Comparison of ENCODE assay signal across 9 cellular contexts in the genomic region with DNA sequence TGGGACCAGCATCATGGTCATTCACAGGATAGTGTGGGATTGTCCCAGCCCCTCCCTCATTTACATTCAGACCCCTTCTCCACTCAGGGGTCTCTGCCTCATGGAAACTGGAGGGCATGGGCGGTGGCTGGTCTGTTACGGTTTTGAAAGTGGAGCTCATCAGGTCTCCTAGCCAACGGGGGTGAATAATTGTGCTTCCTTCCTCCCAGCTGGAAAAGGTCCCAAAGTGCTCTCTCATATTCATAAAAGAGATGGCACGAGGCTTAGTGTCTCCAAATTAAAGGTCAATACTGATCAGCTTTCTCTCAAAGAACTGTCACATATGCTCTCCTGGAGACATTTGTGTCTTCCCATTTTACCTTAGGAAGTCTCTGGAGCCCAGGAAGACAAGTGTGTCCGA. TPM values are rescaled to one million over a fixed set of nuclear protein-coding genes. Genes with fewer than 3 reads are reported as not detected.
DNase-seq lines count a peak whose midpoint lies in the region; ATAC-seq and TF ChIP-seq lines count a peak whose summit lies in the region.
"Had no signal": no experiment of that assay in that cellular context is flagged by ENCODE, and none has a peak within 500 bp of the region (broad histone marks: within the 10 kb centered on the region; RNA-seq: fewer than 3 reads in every experiment).

No MANE protein-coding gene starts in this region.

- H3K9me3 ChIP-seq in T-helper 17 cell (ENCODE audit: control insufficient read depth, low read length, poor library complexity, severe bottlenecking), result no peaks in the 10 kb centered on the region
- H3K9me3 ChIP-seq in heart left ventricle, result no peaks in the 10 kb centered on the region

- DNase-seq in GM03348 (ENCODE audit: low spot score) (peak; percentile 31), T-helper 17 cell (no peak), heart left ventricle (no peak), osteocyte (ENCODE audit: extremely low spot score, unreplicated experiment) (no peak), DMS53 (lab: John Stamatoyannopoulos, UW) (no peak), HUDEP-2 (lab: John Stamatoyannopoulos, UW; ENCODE audit: unreplicated experiment in 76 of 76) (no peak), SW480 (ENCODE audit: low spot score) (no peak)

- 16 to 33% (median 22%) methylated on average over 3 to 5 of the region's 5 CpGs for WGBS in heart left ventricle, 4 donors

- no peaks in the 10 kb centered on the region for H3K36me3 ChIP-seq in heart left ventricle

- peaks cover 26 to 83% (median 68%) of the 10 kb centered on the region in 12 donors for H3K4me1 ChIP-seq in heart left ventricle

- peak overlapping the region; percentile 31 to 74 (median 62) for H3K27ac ChIP-seq in heart left ventricle

- TF ChIP-seq POLR2A in heart left ventricle (IDR thresholded peaks at IDR 0.05), result no peak

- H3K36me3 Mint-ChIP-seq in T-helper 17 cell (ENCODE audit: low read depth), result no peaks in the 10 kb centered on the region
- H3K36me3 Mint-ChIP-seq in osteocyte (ENCODE audit: unreplicated experiment), result no peaks in the 10 kb centered on the region

- H3K4me3 Mint-ChIP-seq in T-helper 17 cell (no peak overlapping the region), osteocyte (ENCODE audit: unreplicated experiment) (no peak overlapping the region)

- no peaks in the 10 kb centered on the region for H3K27me3 ChIP-seq in heart left ventricle

- TF ChIP-seq CTCF in heart left ventricle (IDR thresholded peaks at IDR 0.05) (no peak), osteocyte (IDR thresholded peaks at IDR 0.05) (no peak)

- ATAC-seq in T-helper 17 cell (no peak), heart left ventricle (peak in 1 of 4 donors; percentile 27), HG03139 (IDR thresholded peaks at IDR 0.05; ENCODE audit: unreplicated experiment) (no peak)

- peak overlapping the region in 6 of 12 donors; percentile 2 to 31 (median 12) for H3K4me3 ChIP-seq in heart left ventricle

- H3K27me3 Mint-ChIP-seq in T-helper 17 cell, result no peaks in the 10 kb centered on the region
- no peaks in the 10 kb centered on the region for H3K27me3 Mint-ChIP-seq in osteocyte (ENCODE audit: unreplicated experiment)
- H3K27me3 Mint-ChIP-seq: progenitor cell of endocrine pancreas had no signal

- intact Hi-C loops in heart left ventricle (cut with DNase I), result loop anchor here in 4 of 10 donors (5.0 to 10.0 kb wide), 4 partner anchors 89 to 177 kb away; no protein-coding TSS in a partner anchor

- H3K9me3 Mint-ChIP-seq in osteocyte (ENCODE audit: unreplicated experiment), result no peaks in the 10 kb centered on the region

- H3K27ac Mint-ChIP-seq in T-helper 17 cell, result peak overlapping the region; percentile 81
- peak overlapping the region; percentile 68 for H3K27ac Mint-ChIP-seq in osteocyte (ENCODE audit: unreplicated experiment)

- H3K4me1 Mint-ChIP-seq in T-helper 17 cell, result peaks cover 58% of the 10 kb centered on the region
- H3K4me1 Mint-ChIP-seq in osteocyte (ENCODE audit: unreplicated experiment), result peaks cover 82% of the 10 kb centered on the region

RNA-seq across cellular contexts. Expression of a gene that starts 19.9 kb away (rescaled TPM):
- total RNA-seq in T-helper 17 cell, result 10 to 100 TPM; 21.9 to 35.5 TPM
- total RNA-seq in heart left ventricle, result 10 to 100 TPM in 3 of 9 donors, 1 to 10 TPM in 6; 6.0 to 12.2 (median 8.5) TPM
- polyA plus RNA-seq in heart left ventricle, result 1 to 10 TPM; 3.5 to 4.1 TPM
- 12.2 and 12.5 TPM in 2 replicates for total RNA-seq in osteocyte
